In genomic region chr5:150541895-150542294, GRCh38 we compare ENCODE assay signal across 2 cellular contexts.
TF ChIP-seq lines count a peak whose summit lies in the region.

No MANE protein-coding gene starts in this region.

TF ChIP-seq in SK-N-SH, 30 proteins besides CTCF, POLR2A, EP300 and RAD21 (continued from another document):
- TF ChIP-seq TAF1 (IDR thresholded peaks at IDR 0.05; ENCODE audit: borderline replicate concordance, low read depth, low read length), result no peak
- TF ChIP-seq FOXJ3 (CRISPR knock-in tag; IDR thresholded peaks at IDR 0.05), result no peak
- no peak for TF ChIP-seq SMC3 (IDR thresholded peaks at IDR 0.05; ENCODE audit: low read depth, low read length)
- TF ChIP-seq GATA2 (CRISPR knock-in tag; IDR thresholded peaks at IDR 0.05), result no peak
- no peak for TF ChIP-seq RXRA (IDR thresholded peaks at IDR 0.05; ENCODE audit: borderline replicate concordance, low read depth)
- no peak for TF ChIP-seq SIN3A (IDR thresholded peaks at IDR 0.05; ENCODE audit: borderline replicate concordance, low read depth, low read length)
- no peak for TF ChIP-seq MEF2A (IDR thresholded peaks at IDR 0.05; ENCODE audit: borderline replicate concordance, low read depth)
- no peak for TF ChIP-seq IRF3 (IDR thresholded peaks at IDR 0.05; ENCODE audit: low read depth, low read length)
- no peak for TF ChIP-seq TEAD4 (IDR thresholded peaks at IDR 0.05; ENCODE audit: borderline replicate concordance, insufficient read depth)
- no peak for TF ChIP-seq RCOR1 (IDR thresholded peaks at IDR 0.05; ENCODE audit: low read length)
- TF ChIP-seq EZH2phosphoT487 (IDR thresholded peaks at IDR 0.05; ENCODE audit: borderline replicate concordance, low read depth), result no peak
- no peak for TF ChIP-seq MAX (IDR thresholded peaks at IDR 0.05; ENCODE audit: low read depth)
- TF ChIP-seq RFX5 (IDR thresholded peaks at IDR 0.05; ENCODE audit: low read length), result no peak
- no peak for TF ChIP-seq JUND (IDR thresholded peaks at IDR 0.05)

TF ChIP-seq in SK-N-SH treated with all-trans-retinoic acid at 6 μM for 48 hours, 23 proteins besides CTCF, POLR2A, EP300 and RAD21 (continued from another document):
- TF ChIP-seq POU6F1 (CRISPR knock-in tag; IDR thresholded peaks at IDR 0.05; ENCODE audit: borderline replicate concordance, low read depth), result no peak
- no peak for TF ChIP-seq OSR1 (CRISPR knock-in tag; IDR thresholded peaks at IDR 0.05)
- TF ChIP-seq SNAI2 (CRISPR knock-in tag; IDR thresholded peaks at IDR 0.05), result no peak
- no peak for TF ChIP-seq ARNTL (CRISPR knock-in tag; IDR thresholded peaks at IDR 0.05; ENCODE audit: borderline replicate concordance, low read depth)
- no peak for TF ChIP-seq ZC3H10 (CRISPR knock-in tag; IDR thresholded peaks at IDR 0.05)
